ENCODE assay signal across 2 cellular contexts in the genomic region with DNA sequence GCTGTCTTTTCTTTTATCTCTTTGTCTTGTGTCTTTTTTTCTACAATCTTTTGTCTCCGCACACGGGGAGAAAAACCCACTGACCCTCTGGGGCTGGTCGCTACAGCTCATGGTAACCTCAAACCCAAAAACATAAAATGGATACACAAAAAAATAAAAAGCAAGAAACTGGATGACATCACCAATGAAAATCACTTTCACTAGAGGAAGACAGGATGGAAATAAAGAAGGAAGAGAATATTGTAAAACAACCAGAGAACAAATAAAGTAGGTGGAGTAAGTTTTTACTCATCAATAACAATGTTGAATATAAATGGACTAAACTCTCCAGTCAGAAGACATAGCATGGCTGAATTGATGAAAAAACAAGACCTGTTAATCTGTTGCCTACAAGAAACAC.
TF ChIP-seq lines count a peak whose summit lies in the region.

No MANE protein-coding gene starts in this region.

TF ChIP-seq in HepG2, 621 proteins besides CTCF, POLR2A, EP300 and RAD21:
- TF ChIP-seq CREB1 (IDR thresholded peaks at IDR 0.05) (peak; percentile 54; the same call in 1 of the 2 replicates), CREB1 (CRISPR knock-in tag; IDR thresholded peaks at IDR 0.05) (no peak), ATF7 (IDR thresholded peaks at IDR 0.05) (peak; percentile 94), ATF7 (CRISPR knock-in tag; IDR thresholded peaks at IDR 0.05) (no peak)
- TF ChIP-seq, protein P1, sequence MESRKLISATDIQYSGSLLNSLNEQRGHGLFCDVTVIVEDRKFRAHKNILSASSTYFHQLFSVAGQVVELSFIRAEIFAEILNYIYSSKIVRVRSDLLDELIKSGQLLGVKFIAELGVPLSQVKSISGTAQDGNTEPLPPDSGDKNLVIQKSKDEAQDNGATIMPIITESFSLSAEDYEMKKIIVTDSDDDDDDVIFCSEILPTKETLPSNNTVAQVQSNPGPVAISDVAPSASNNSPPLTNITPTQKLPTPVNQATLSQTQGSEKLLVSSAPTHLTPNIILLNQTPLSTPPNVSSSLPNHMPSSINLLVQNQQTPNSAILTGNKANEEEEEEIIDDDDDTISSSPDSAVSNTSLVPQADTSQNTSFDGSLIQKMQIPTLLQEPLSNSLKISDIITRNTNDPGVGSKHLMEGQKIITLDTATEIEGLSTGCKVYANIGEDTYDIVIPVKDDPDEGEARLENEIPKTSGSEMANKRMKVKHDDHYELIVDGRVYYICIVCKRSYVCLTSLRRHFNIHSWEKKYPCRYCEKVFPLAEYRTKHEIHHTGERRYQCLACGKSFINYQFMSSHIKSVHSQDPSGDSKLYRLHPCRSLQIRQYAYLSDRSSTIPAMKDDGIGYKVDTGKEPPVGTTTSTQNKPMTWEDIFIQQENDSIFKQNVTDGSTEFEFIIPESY (CRISPR knock-in tag; IDR thresholded peaks at IDR 0.05): no peak

TF ChIP-seq in HEK293, 187 proteins besides CTCF, POLR2A, EP300 and RAD21:
- TF ChIP-seq, protein P2, sequence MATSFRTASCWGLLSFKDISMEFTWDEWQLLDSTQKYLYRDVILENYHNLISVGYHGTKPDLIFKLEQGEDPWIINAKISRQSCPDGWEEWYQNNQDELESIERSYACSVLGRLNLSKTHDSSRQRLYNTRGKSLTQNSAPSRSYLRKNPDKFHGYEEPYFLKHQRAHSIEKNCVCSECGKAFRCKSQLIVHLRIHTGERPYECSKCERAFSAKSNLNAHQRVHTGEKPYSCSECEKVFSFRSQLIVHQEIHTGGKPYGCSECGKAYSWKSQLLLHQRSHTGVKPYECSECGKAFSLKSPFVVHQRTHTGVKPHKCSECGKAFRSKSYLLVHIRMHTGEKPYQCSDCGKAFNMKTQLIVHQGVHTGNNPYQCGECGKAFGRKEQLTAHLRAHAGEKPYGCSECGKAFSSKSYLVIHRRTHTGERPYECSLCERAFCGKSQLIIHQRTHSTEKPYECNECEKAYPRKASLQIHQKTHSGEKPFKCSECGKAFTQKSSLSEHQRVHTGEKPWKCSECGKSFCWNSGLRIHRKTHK (tag by site-specific recombination; IDR thresholded peaks at IDR 0.05): no peak
- TF ChIP-seq, protein P3, sequence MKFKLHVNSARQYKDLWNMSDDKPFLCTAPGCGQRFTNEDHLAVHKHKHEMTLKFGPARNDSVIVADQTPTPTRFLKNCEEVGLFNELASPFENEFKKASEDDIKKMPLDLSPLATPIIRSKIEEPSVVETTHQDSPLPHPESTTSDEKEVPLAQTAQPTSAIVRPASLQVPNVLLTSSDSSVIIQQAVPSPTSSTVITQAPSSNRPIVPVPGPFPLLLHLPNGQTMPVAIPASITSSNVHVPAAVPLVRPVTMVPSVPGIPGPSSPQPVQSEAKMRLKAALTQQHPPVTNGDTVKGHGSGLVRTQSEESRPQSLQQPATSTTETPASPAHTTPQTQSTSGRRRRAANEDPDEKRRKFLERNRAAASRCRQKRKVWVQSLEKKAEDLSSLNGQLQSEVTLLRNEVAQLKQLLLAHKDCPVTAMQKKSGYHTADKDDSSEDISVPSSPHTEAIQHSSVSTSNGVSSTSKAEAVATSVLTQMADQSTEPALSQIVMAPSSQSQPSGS (tag by site-specific recombination; IDR thresholded peaks at IDR 0.05; ENCODE audit: low read depth): peak; percentile 55
